ENCODE assay signal across 10 cellular contexts in the genomic region with DNA sequence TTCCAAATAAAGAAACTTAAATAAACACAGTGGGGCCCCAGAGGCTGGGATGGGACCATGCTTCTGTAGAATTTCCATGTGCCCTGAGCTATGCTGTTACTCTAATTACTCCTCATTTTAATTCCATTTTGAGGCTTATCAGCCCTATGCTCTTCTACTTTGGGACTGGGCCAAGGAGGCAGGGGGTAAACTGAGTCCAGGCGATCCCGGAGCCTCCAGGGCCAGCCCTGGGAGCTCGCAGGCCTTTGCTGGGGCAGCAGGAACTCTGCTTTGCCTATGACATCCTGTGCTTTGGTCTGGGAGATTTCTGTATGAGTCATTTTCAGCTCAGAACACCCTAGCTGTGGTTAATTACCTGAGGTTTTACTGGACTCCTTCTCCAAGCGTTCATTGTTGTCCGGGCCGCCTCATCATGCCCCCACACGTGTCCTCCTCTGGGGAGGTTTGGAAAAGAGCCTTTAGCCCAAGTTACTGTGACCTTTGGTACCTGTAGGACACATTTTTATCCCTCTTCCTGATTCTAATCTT.
DNase-seq lines count a peak whose midpoint lies in the region; ATAC-seq and FAIRE-seq lines count a peak whose summit lies in the region.
"Had no signal": no experiment of that assay in that cellular context is flagged by ENCODE, and none has a peak within 500 bp of the region (broad histone marks: within the 10 kb centered on the region; RNA-seq: fewer than 3 reads in every experiment).

No MANE protein-coding gene starts in this region.

- H3K9ac ChIP-seq in adipocyte (ENCODE audit: low read length): no peak overlapping the region
- H3K9ac ChIP-seq: BLaER1 had no signal

- H3K27me3 ChIP-seq in adipocyte (replicated peaks; ENCODE audit: control insufficient read depth, insufficient read depth, low read length) (peaks cover 28% of the 10 kb centered on the region), small intestine (ENCODE audit: control insufficient read depth in 2 of 2, insufficient read depth in 2 of 2, low read length in 2 of 2) (no peaks in the 10 kb centered on the region)
- H3K27me3 ChIP-seq: BLaER1 had no signal

- H3K27ac ChIP-seq in small intestine (ENCODE audit: low read depth in 1 of 2, low read length in 1 of 2): no peak overlapping the region
- H3K27ac ChIP-seq: BLaER1, VCaP had no signal

- H3K27ac Mint-ChIP-seq in activated CD4-positive, alpha-beta T cell treated with anti-CD3 and anti-CD28 coated beads, Interleukin-2, amount 10 ng/mL, durations not matched to agents 7 days and 5 days: peak overlapping the region; percentile 33

- no peaks in the 10 kb centered on the region for H3K36me3 ChIP-seq in adipocyte (ENCODE audit: control insufficient read depth, insufficient read depth, low read length, severe bottlenecking)
- no peaks in the 10 kb centered on the region for H3K36me3 ChIP-seq in small intestine (ENCODE audit: control insufficient read depth in 2 of 2, insufficient read depth in 2 of 2, low read length in 2 of 2)
- H3K36me3 ChIP-seq: BLaER1 had no signal

- CTCF ChIA-PET in activated CD4-positive, alpha-beta T cell treated with anti-CD3 and anti-CD28 coated beads, Interleukin-2, amount 10 ng/mL, durations not matched to agents 7 days and 5 days (lab: Charles Lee): interaction anchor here (1.2 kb wide), 1 partner anchor 36 kb away, joined by 3 read pairs; no protein-coding TSS in a partner anchor

- 8 to 35% (median 18%) methylated on average over 7 of the region's 7 CpGs for WGBS in small intestine, 3 donors

- H3K9me3 Mint-ChIP-seq in activated CD4-positive, alpha-beta T cell treated with anti-CD3 and anti-CD28 coated beads, Interleukin-2, amount 10 ng/mL, durations not matched to agents 7 days and 5 days: no peaks in the 10 kb centered on the region

- H3K36me3 Mint-ChIP-seq in activated CD4-positive, alpha-beta T cell treated with anti-CD3 and anti-CD28 coated beads, Interleukin-2, amount 10 ng/mL, durations not matched to agents 7 days and 5 days (ENCODE audit: low read depth): peaks cover under 1% of the 10 kb centered on the region

- peak; percentile 88 for ATAC-seq in HG02981 (IDR thresholded peaks at IDR 0.05; ENCODE audit: unreplicated experiment)

- no peak overlapping the region for H3K4me3 ChIP-seq in adipocyte (ENCODE audit: low read length)
- no peak overlapping the region for H3K4me3 ChIP-seq in small intestine (ENCODE audit: low read depth in 1 of 2, low read length in 2 of 2)
- H3K4me3 ChIP-seq: BLaER1 had no signal

- intact Hi-C loops in head of caudate nucleus (cut with DNase I): loop anchor here (10.0 kb wide), 1 partner anchor 96 kb away; a partner anchor contains a TSS

- DNase-seq in activated CD4-positive, alpha-beta T cell treated with anti-CD3 and anti-CD28 coated beads, Interleukin-2, amount 10 ng/mL, durations not matched to agents 7 days and 5 days: no peak
- DNase-seq in activated CD4-positive, alpha-beta T cell treated with anti-CD3 and anti-CD28 coated beads for 4 hours: no peak
- DNase-seq in adipocyte (ENCODE audit: low read depth) (peak; percentile 47), small intestine (peak; percentile 79), head of caudate nucleus (no peak)
- DNase-seq in activated CD4-positive, alpha-beta T cell treated with anti-CD3 and anti-CD28 coated beads, Interleukin-2, amount 50 U/mL, for 4 hours: no peak
- no peak for DNase-seq in activated CD4-positive, alpha-beta T cell treated with anti-CD3 and anti-CD28 coated beads for 1 hour

- H3K4me1 ChIP-seq in adipocyte (ENCODE audit: control insufficient read depth, insufficient read depth, low read length) (peaks cover 14% of the 10 kb centered on the region), small intestine (ENCODE audit: control insufficient read depth in 2 of 2, insufficient read depth in 1 of 2, low read depth in 1 of 2, low read length in 1 of 2) (peaks cover 7 to 15% of the 10 kb centered on the region in 2 donors)

- POLR2A ChIA-PET in activated CD4-positive, alpha-beta T cell treated with anti-CD3 and anti-CD28 coated beads, Interleukin-2, amount 10 ng/mL, durations not matched to agents 7 days and 5 days (lab: Charles Lee): no interaction called here

- FAIRE-seq in small intestine (lab: Jason Lieb, UNC): no peak

- H3K4me3 Mint-ChIP-seq in activated CD4-positive, alpha-beta T cell treated with anti-CD3 and anti-CD28 coated beads, Interleukin-2, amount 10 ng/mL, durations not matched to agents 7 days and 5 days: no peak overlapping the region

- H3K27me3 Mint-ChIP-seq in activated CD4-positive, alpha-beta T cell treated with anti-CD3 and anti-CD28 coated beads, Interleukin-2, amount 10 ng/mL, durations not matched to agents 7 days and 5 days: no peaks in the 10 kb centered on the region

- H3K9me3 ChIP-seq in adipocyte (ENCODE audit: control insufficient read depth, low read length) (no peaks in the 10 kb centered on the region), small intestine (ENCODE audit: control insufficient read depth, low read depth) (no peaks in the 10 kb centered on the region)
- H3K9me3 ChIP-seq: BLaER1 had no signal

- H3K4me1 Mint-ChIP-seq in activated CD4-positive, alpha-beta T cell treated with anti-CD3 and anti-CD28 coated beads, Interleukin-2, amount 10 ng/mL, durations not matched to agents 7 days and 5 days: peaks cover 44% of the 10 kb centered on the region

Comparison
In these comparisons a context has a peak if more than half of its experiments do, and no peak if none do; other contexts are left out.
1. DNase-seq: peak in adipocyte (single experiment) and small intestine (single experiment); none in activated CD4-positive, alpha-beta T cell treated with anti-CD3 and anti-CD28 coated beads, Interleukin-2, amount 10 ng/mL, durations not matched to agents 7 days and 5 days (single experiment), activated CD4-positive, alpha-beta T cell treated with anti-CD3 and anti-CD28 coated beads for 4 hours (0 of 2), head of caudate nucleus (0 of 42), activated CD4-positive, alpha-beta T cell treated with anti-CD3 and anti-CD28 coated beads, Interleukin-2, amount 50 U/mL, for 4 hours (0 of 2) and activated CD4-positive, alpha-beta T cell treated with anti-CD3 and anti-CD28 coated beads for 1 hour (single experiment).